8 cellular contexts compared by ENCODE assay signal in genomic region chr2:69082430-69082997, GRCh38.
DNase-seq lines count a peak whose midpoint lies in the region; ATAC-seq, FAIRE-seq and TF ChIP-seq lines count a peak whose summit lies in the region.

No MANE protein-coding gene starts in this region.

- no peaks in the 10 kb centered on the region for H4K20me1 ChIP-seq in GM12878 (ENCODE audit: control insufficient read depth, insufficient read depth)

- H3K27ac Mint-ChIP-seq in activated T-helper 1 cell treated with anti-CD3 and anti-CD28 coated beads, Interleukin-12 subunit alpha, Interleukin-12 subunit beta, Interleukin-2, Interleukin-4 antibody, amounts not matched to agents 30 ng/mL and 10 ng/mL and 1 ng/mL, durations not matched to agents 14 hours and 24 hours and 36 hours = no peak overlapping the region

- POLR2A ChIA-PET in GM12878 (lab: Charles Lee) = no interaction called here

- RAD21 ChIA-PET in GM12878 (lab: Charles Lee; ENCODE audit: unreplicated experiment) = no interaction called here

- H3K79me1 ChIP-seq in neuronal stem cell (ENCODE audit: low read depth, low read length) = no peaks in the 10 kb centered on the region

- no peak for TF ChIP-seq CTCF in GM12878 (IDR thresholded peaks at IDR 0.05 in 2 of 3, conservative IDR thresholded peaks at IDR 0.05 in 1 of 3; ENCODE audit: control insufficient read depth in 2 of 3, extremely low read depth in 1 of 3, insufficient read depth in 1 of 3, low read depth in 3 of 3, low read length in 3 of 3)
- TF ChIP-seq CTCF in left lung (IDR thresholded peaks at IDR 0.05) = no peak

- H3K36me3 Mint-ChIP-seq in activated T-helper 1 cell treated with anti-CD3 and anti-CD28 coated beads, Interleukin-12 subunit alpha, Interleukin-12 subunit beta, Interleukin-2, Interleukin-4 antibody, amounts not matched to agents 30 ng/mL and 10 ng/mL and 1 ng/mL, durations not matched to agents 14 hours and 24 hours and 36 hours (ENCODE audit: low read depth) = no peaks in the 10 kb centered on the region

- no peak overlapping the region for H3K18ac ChIP-seq in neuronal stem cell (ENCODE audit: low read length)

- no peak overlapping the region for H2AK5ac ChIP-seq in neuronal stem cell (ENCODE audit: low read depth, low read length)

- H4K91ac ChIP-seq in neuronal stem cell (ENCODE audit: low read depth, low read length, poor library complexity) = no peak overlapping the region

- no peak overlapping the region for H3K14ac ChIP-seq in neuronal stem cell (ENCODE audit: low read length)

- 13% methylated on average over 9 of the region's 9 CpGs for WGBS in GM12878 (ENCODE audit: insufficient coverage, insufficient replicate concordance, low lambda C conversion rate, missing lambda C conversion rate)
- WGBS in neuronal stem cell (ENCODE audit: extremely low coverage in 2 of 2, insufficient read length in 2 of 2, insufficient replicate concordance in 1 of 2), 2 donors = no CpG with 5 or more reads among the region's 9 CpGs

- H2AFZ ChIP-seq in GM12878 (ENCODE audit: control insufficient read depth, low read depth, low read length) (no peak overlapping the region), neuronal stem cell (ENCODE audit: low read length) (no peak overlapping the region)

- H3K79me2 ChIP-seq in GM12878 (ENCODE audit: control insufficient read depth, insufficient read depth, low read length) = no peaks in the 10 kb centered on the region

- TF ChIP-seq POLR2A in GM12878 (IDR thresholded peaks at IDR 0.05; ENCODE audit: low read depth, low read length) = no peak

- H2BK12ac ChIP-seq in neuronal stem cell (ENCODE audit: low read length) = no peak overlapping the region

- H2BK5ac ChIP-seq in neuronal stem cell (ENCODE audit: low read length) = no peak overlapping the region

- no peak overlapping the region for H3K27ac ChIP-seq in GM12878 (ENCODE audit: control insufficient read depth, insufficient read depth)
- peak overlapping the region; percentile 55 to 75 for H3K27ac ChIP-seq in left lung
- no peak overlapping the region for H3K27ac ChIP-seq in neuronal stem cell (replicated peaks; ENCODE audit: low read length)

- H3K4me1 ChIP-seq in GM12878 (ENCODE audit: control insufficient read depth, insufficient read depth, low read length) (no peaks in the 10 kb centered on the region; the same call in 1 of the 2 replicates), left lung (peaks cover 0 to 39% of the 10 kb centered on the region in 2 donors), neuronal stem cell (ENCODE audit: control insufficient read depth in 2 of 2, insufficient read depth in 1 of 2, low read depth in 1 of 2, low read length in 2 of 2) (peaks cover 0 to 2% of the 10 kb centered on the region in 2 donors)

- in situ Hi-C loops in ACHN (cut with HindIII; ENCODE audit: low pct_ligation_motif_present, low pct_unique_long_range_greater_than_20kb, low sequenced_read_pairs) = no loop called here
- in situ Hi-C loops in GM12878 (cut with MboI) = no loop called here

- no peak overlapping the region for H3K4me3 ChIP-seq in GM12878
- H3K4me3 ChIP-seq in left lung = no peak overlapping the region
- no peak overlapping the region for H3K4me3 ChIP-seq in neuronal stem cell (ENCODE audit: low read length in 2 of 2)

- H3K4me1 Mint-ChIP-seq in activated T-helper 1 cell treated with anti-CD3 and anti-CD28 coated beads, Interleukin-12 subunit alpha, Interleukin-12 subunit beta, Interleukin-2, Interleukin-4 antibody, amounts not matched to agents 30 ng/mL and 10 ng/mL and 1 ng/mL, durations not matched to agents 14 hours and 24 hours and 36 hours (ENCODE audit: low read depth) = no peaks in the 10 kb centered on the region

- BruUV-seq in GM12878 (replicated peaks; lab: Mats Ljungman, UMichigan) = no TSS peak

- no peak overlapping the region for H2BK15ac ChIP-seq in neuronal stem cell (ENCODE audit: low read length)

- H3K36me3 ChIP-seq in GM12878 (ENCODE audit: control insufficient read depth in 2 of 2, insufficient read depth in 2 of 2, low read length in 1 of 2) (no peaks in the 10 kb centered on the region), left lung (peaks cover 0 to 5% of the 10 kb centered on the region in 2 donors), neuronal stem cell (replicated peaks in 1 of 2; ENCODE audit: control insufficient read depth in 2 of 2, insufficient read depth in 2 of 2, low read length in 2 of 2) (peaks cover 5 to 87% of the 10 kb centered on the region in 2 donors)

- TF ChIP-seq EP300 in GM12878 (IDR thresholded peaks at IDR 0.05; ENCODE audit: borderline replicate concordance in 1 of 2, control insufficient read depth in 1 of 2, low read depth in 2 of 2, low read length in 2 of 2) = no peak

- H3K9me3 Mint-ChIP-seq in activated T-helper 1 cell treated with anti-CD3 and anti-CD28 coated beads, Interleukin-12 subunit alpha, Interleukin-12 subunit beta, Interleukin-2, Interleukin-4 antibody, amounts not matched to agents 30 ng/mL and 10 ng/mL and 1 ng/mL, durations not matched to agents 14 hours and 24 hours and 36 hours = no peaks in the 10 kb centered on the region

- H3K4me3 Mint-ChIP-seq in activated T-helper 1 cell treated with anti-CD3 and anti-CD28 coated beads, Interleukin-12 subunit alpha, Interleukin-12 subunit beta, Interleukin-2, Interleukin-4 antibody, amounts not matched to agents 30 ng/mL and 10 ng/mL and 1 ng/mL, durations not matched to agents 14 hours and 24 hours and 36 hours = no peak overlapping the region

- H3K27me3 ChIP-seq in GM12878 (replicated peaks in 1 of 2; ENCODE audit: control insufficient read depth in 2 of 2, insufficient read depth in 2 of 2, low read length in 1 of 2) = peaks cover 4 to 7% of the 10 kb centered on the region in 2 experiments; a peak in 3 of 4 replicates
- H3K27me3 ChIP-seq in left lung = no peaks in the 10 kb centered on the region
- H3K27me3 ChIP-seq in neuronal stem cell (ENCODE audit: control insufficient read depth in 3 of 3, insufficient read depth in 3 of 3, low read depth in 1 of 3, low read length in 3 of 3) = no peaks in the 10 kb centered on the region

- no peak for TF ChIP-seq RAD21 in GM12878 (IDR thresholded peaks at IDR 0.05; ENCODE audit: insufficient read depth, low read depth, low read length)

- H4K8ac ChIP-seq in neuronal stem cell (ENCODE audit: low read depth, low read length) = no peak overlapping the region

- intact Hi-C loops in GM12878 (cut with micrococcal nuclease; ENCODE audit: unreplicated experiment) (no loop called here), left lung (cut with DNase I) (no loop called here)
- intact Hi-C loops in activated T-helper 1 cell treated with anti-CD3 and anti-CD28 coated beads, Interleukin-12 subunit alpha, Interleukin-12 subunit beta, Interleukin-2, Interleukin-4 antibody, amounts not matched to agents 30 ng/mL and 10 ng/mL and 1 ng/mL, durations not matched to agents 14 hours and 24 hours and 36 hours (cut with micrococcal nuclease) = no loop called here

- ATAC-seq in GM12878 = no peak
- peak; percentile 59 for ATAC-seq in left lung
- ATAC-seq in HG02798 (IDR thresholded peaks at IDR 0.05; ENCODE audit: poor library complexity, unreplicated experiment) = no peak

- peaks cover 26% of the 10 kb centered on the region for H3K27me3 Mint-ChIP-seq in activated T-helper 1 cell treated with anti-CD3 and anti-CD28 coated beads, Interleukin-12 subunit alpha, Interleukin-12 subunit beta, Interleukin-2, Interleukin-4 antibody, amounts not matched to agents 30 ng/mL and 10 ng/mL and 1 ng/mL, durations not matched to agents 14 hours and 24 hours and 36 hours (ENCODE audit: insufficient read depth)

- H3K9ac ChIP-seq in GM12878 (ENCODE audit: control insufficient read depth, insufficient read depth, low read length) = no peak overlapping the region
- H3K9ac ChIP-seq in neuronal stem cell (ENCODE audit: low read depth, low read length, poor library complexity) = no peak overlapping the region

- no peak overlapping the region for H3K23ac ChIP-seq in neuronal stem cell (ENCODE audit: low read depth, low read length, poor library complexity)

- H3K4ac ChIP-seq in neuronal stem cell (ENCODE audit: low read length) = no peak overlapping the region

- SMC1A ChIA-PET in GM12878 (lab: Charles Lee; ENCODE audit: uncharacterized antibody, unreplicated experiment) = interaction anchor here (1.5 kb wide), 1 partner anchor 11 kb away, joined by 4 read pairs; no protein-coding TSS in a partner anchor

- CTCF ChIA-PET in GM12878 (lab: Yijun Ruan, JAX) = no interaction called here

- DNase-seq in ACHN (peak; percentile 85), M059J (ENCODE audit: low read depth) (peak; percentile 95), GM12878 (ENCODE audit: low read depth, low spot score) (no peak), left lung (peak in 1 of 2 donors; percentile 46), neuronal stem cell (ENCODE audit: low spot score) (no peak), retina (no peak)
- DNase-seq in activated T-helper 1 cell treated with anti-CD3 and anti-CD28 coated beads, Interleukin-12 subunit alpha, Interleukin-12 subunit beta, Interleukin-2, Interleukin-4 antibody, amounts not matched to agents 30 ng/mL and 10 ng/mL and 1 ng/mL, durations not matched to agents 14 hours and 24 hours and 36 hours (ENCODE audit: low spot score) = no peak

- H3K4me2 ChIP-seq in GM12878 (ENCODE audit: control insufficient read depth, insufficient read depth) (peak overlapping the region; percentile 19), neuronal stem cell (ENCODE audit: insufficient read depth, low read length, poor library complexity, severe bottlenecking) (no peak overlapping the region)

- H3K9me3 ChIP-seq in GM12878 (replicated peaks; ENCODE audit: control insufficient read depth, insufficient read depth, low read length) (no peaks in the 10 kb centered on the region), left lung (no peaks in the 10 kb centered on the region), neuronal stem cell (replicated peaks in 1 of 2; ENCODE audit: control insufficient read depth in 2 of 2, insufficient read depth in 1 of 2, low read depth in 1 of 2, low read length in 2 of 2) (no peaks in the 10 kb centered on the region)

- no peak overlapping the region for H2BK120ac ChIP-seq in neuronal stem cell (ENCODE audit: low read depth, low read length)

- FAIRE-seq in GM12878 (lab: Jason Lieb, UNC) = no peak

TF ChIP-seq in GM12878, 131 proteins besides CTCF, POLR2A, EP300 and RAD21:
- TF ChIP-seq MYC (IDR thresholded peaks at IDR 0.05; ENCODE audit: insufficient read depth, insufficient read length, insufficient replicate concordance, low read length, severe bottlenecking) (no peak), RUNX3 (IDR thresholded peaks at IDR 0.05; ENCODE audit: low read length) (peak; percentile 64)

Comparison
In these comparisons a context has a peak if more than half of its experiments do, and no peak if none do; other contexts are left out.
1. DNase-seq: peak in ACHN (single experiment) and M059J (single experiment); none in GM12878 (single experiment), activated T-helper 1 cell treated with anti-CD3 and anti-CD28 coated beads, Interleukin-12 subunit alpha, Interleukin-12 subunit beta, Interleukin-2, Interleukin-4 antibody, amounts not matched to agents 30 ng/mL and 10 ng/mL and 1 ng/mL, durations not matched to agents 14 hours and 24 hours and 36 hours (single experiment), neuronal stem cell (single experiment) and retina (single experiment).
2. H3K27ac ChIP-seq: peak in left lung (2 of 2); none in GM12878 (single experiment) and neuronal stem cell (single experiment).